8 cellular contexts compared by ENCODE assay signal in genomic region chr22:31488346-31488883, GRCh38. TPM values are rescaled to one million over a fixed set of nuclear protein-coding genes. Genes with fewer than 3 reads are reported as not detected.
A peak's percentile ranks its signal among the peaks of the same experiment; 100 is the strongest.
DNase-seq lines count a peak whose midpoint lies in the region; FAIRE-seq and TF ChIP-seq lines count a peak whose summit lies in the region.

No MANE protein-coding gene starts in this region.

- no peak for TF ChIP-seq CTCF in kidney (IDR thresholded peaks at IDR 0.05; ENCODE audit: borderline replicate concordance, extremely low read depth, insufficient read depth)

- peaks cover 5 to 8% of the 10 kb centered on the region in 2 donors for H3K36me3 ChIP-seq in kidney (ENCODE audit: control insufficient read depth in 1 of 2, insufficient read depth in 2 of 2, low read length in 2 of 2)
- peaks cover 5% of the 10 kb centered on the region for H3K36me3 ChIP-seq in thymus (ENCODE audit: control insufficient read depth, insufficient read depth)

- H3K27ac ChIP-seq in kidney (ENCODE audit: low read depth in 2 of 2, low read length in 2 of 2) (peak overlapping the region in 1 of 2 donors; percentile 86), thymus (ENCODE audit: low read depth) (no peak overlapping the region)

- H3K27ac Mint-ChIP-seq in activated T-cell treated with anti-CD3 and anti-CD28 coated beads, Interleukin-2, amount 50 U/mL, for 24 hours, result peak overlapping the region; percentile 89
- peak overlapping the region; percentile 80 for H3K27ac Mint-ChIP-seq in activated T-helper 1 cell treated with anti-CD3 and anti-CD28 coated beads, Interleukin-12 subunit alpha, Interleukin-12 subunit beta, Interleukin-2, Interleukin-4 antibody, amounts not matched to agents 30 ng/mL and 10 ng/mL and 1 ng/mL, durations not matched to agents 14 hours and 24 hours and 36 hours

- H3K27me3 ChIP-seq in thymus (ENCODE audit: control insufficient read depth, insufficient read depth), result no peaks in the 10 kb centered on the region

- H3K9me3 ChIP-seq in kidney (ENCODE audit: control insufficient read depth in 1 of 2, low read length in 2 of 2) (no peaks in the 10 kb centered on the region), thymus (ENCODE audit: control insufficient read depth) (no peaks in the 10 kb centered on the region)

- no peaks in the 10 kb centered on the region for H3K27me3 Mint-ChIP-seq in activated T-cell treated with anti-CD3 and anti-CD28 coated beads, Interleukin-2, amount 50 U/mL, for 24 hours
- H3K27me3 Mint-ChIP-seq in activated T-helper 1 cell treated with anti-CD3 and anti-CD28 coated beads, Interleukin-12 subunit alpha, Interleukin-12 subunit beta, Interleukin-2, Interleukin-4 antibody, amounts not matched to agents 30 ng/mL and 10 ng/mL and 1 ng/mL, durations not matched to agents 14 hours and 24 hours and 36 hours (ENCODE audit: insufficient read depth), result no peaks in the 10 kb centered on the region

- 86% methylated on average over 6 of the region's 6 CpGs for WGBS in thymus

- DNase-seq in activated T-cell treated with anti-CD3 and anti-CD28 coated beads, Interleukin-2, amount 50 U/mL, for 24 hours, result no peak
- DNase-seq in activated T-cell treated with anti-CD3 and anti-CD28 coated beads for 4 hours (no peak), kidney (no peak), NCI-H146 (lab: John Stamatoyannopoulos, UW) (no peak), SKM-1 treated with dmso at 0.1 percent for 144 hours (lab: John Stamatoyannopoulos, UW; ENCODE audit: unreplicated experiment) (no peak), NCI-H510A treated with DMSO at 0.1 percent for 48 hours (lab: John Stamatoyannopoulos, UW) (no peak)
- no peak for DNase-seq in activated T-helper 1 cell treated with anti-CD3 and anti-CD28 coated beads, Interleukin-12 subunit alpha, Interleukin-12 subunit beta, Interleukin-2, Interleukin-4 antibody, amounts not matched to agents 30 ng/mL and 10 ng/mL and 1 ng/mL, durations not matched to agents 14 hours and 24 hours and 36 hours (ENCODE audit: low spot score)

- peak overlapping the region; percentile 73 to 85 for H3K4me3 ChIP-seq in kidney (ENCODE audit: low read length in 2 of 2)
- H3K4me3 ChIP-seq in thymus (ENCODE audit: low read length), result peak overlapping the region; percentile 56

- peak overlapping the region; percentile 88 for H3K4me3 Mint-ChIP-seq in activated T-cell treated with anti-CD3 and anti-CD28 coated beads, Interleukin-2, amount 50 U/mL, for 24 hours
- peak overlapping the region; percentile 91 for H3K4me3 Mint-ChIP-seq in activated T-helper 1 cell treated with anti-CD3 and anti-CD28 coated beads, Interleukin-12 subunit alpha, Interleukin-12 subunit beta, Interleukin-2, Interleukin-4 antibody, amounts not matched to agents 30 ng/mL and 10 ng/mL and 1 ng/mL, durations not matched to agents 14 hours and 24 hours and 36 hours

- H3K36me3 Mint-ChIP-seq in activated T-cell treated with anti-CD3 and anti-CD28 coated beads, Interleukin-2, amount 50 U/mL, for 24 hours (ENCODE audit: low read depth), result peaks cover 74% of the 10 kb centered on the region
- peaks cover 46% of the 10 kb centered on the region for H3K36me3 Mint-ChIP-seq in activated T-helper 1 cell treated with anti-CD3 and anti-CD28 coated beads, Interleukin-12 subunit alpha, Interleukin-12 subunit beta, Interleukin-2, Interleukin-4 antibody, amounts not matched to agents 30 ng/mL and 10 ng/mL and 1 ng/mL, durations not matched to agents 14 hours and 24 hours and 36 hours (ENCODE audit: low read depth)

- H3K9me3 Mint-ChIP-seq in activated T-cell treated with anti-CD3 and anti-CD28 coated beads, Interleukin-2, amount 50 U/mL, for 24 hours, result no peaks in the 10 kb centered on the region
- no peaks in the 10 kb centered on the region for H3K9me3 Mint-ChIP-seq in activated T-helper 1 cell treated with anti-CD3 and anti-CD28 coated beads, Interleukin-12 subunit alpha, Interleukin-12 subunit beta, Interleukin-2, Interleukin-4 antibody, amounts not matched to agents 30 ng/mL and 10 ng/mL and 1 ng/mL, durations not matched to agents 14 hours and 24 hours and 36 hours

- H3K9ac ChIP-seq in kidney (ENCODE audit: low read length in 2 of 2), result peak overlapping the region; percentile 34 to 85

- intact Hi-C loops in activated T-helper 1 cell treated with anti-CD3 and anti-CD28 coated beads, Interleukin-12 subunit alpha, Interleukin-12 subunit beta, Interleukin-2, Interleukin-4 antibody, amounts not matched to agents 30 ng/mL and 10 ng/mL and 1 ng/mL, durations not matched to agents 14 hours and 24 hours and 36 hours (cut with micrococcal nuclease), result loop anchor here (1.0 to 5.0 kb wide), 5 partner anchors 8 to 142 kb away; partner anchors contain the start of genes PATZ1 and SFI1
- intact Hi-C loops in kidney (cut with DNase I), result no loop called here

- no peak for FAIRE-seq in kidney (lab: Jason Lieb, UNC)

- H3K4me1 Mint-ChIP-seq in activated T-cell treated with anti-CD3 and anti-CD28 coated beads, Interleukin-2, amount 50 U/mL, for 24 hours (ENCODE audit: low read depth), result peaks cover 62% of the 10 kb centered on the region
- H3K4me1 Mint-ChIP-seq in activated T-helper 1 cell treated with anti-CD3 and anti-CD28 coated beads, Interleukin-12 subunit alpha, Interleukin-12 subunit beta, Interleukin-2, Interleukin-4 antibody, amounts not matched to agents 30 ng/mL and 10 ng/mL and 1 ng/mL, durations not matched to agents 14 hours and 24 hours and 36 hours (ENCODE audit: low read depth), result peaks cover 66% of the 10 kb centered on the region

- H3K4me1 ChIP-seq in kidney (ENCODE audit: control insufficient read depth in 1 of 2, insufficient read depth in 1 of 2, low read depth in 1 of 2, low read length in 2 of 2), result peaks cover 9 to 13% of the 10 kb centered on the region in 2 donors
- peaks cover 9% of the 10 kb centered on the region for H3K4me1 ChIP-seq in thymus (ENCODE audit: control insufficient read depth, insufficient read depth, low read length)

RNA-seq across cellular contexts. Expression of gene EIF4ENIF1, which starts 1.2 kb away (rescaled TPM):
- 101 and 105 TPM in 2 replicates for total RNA-seq in activated T-helper 1 cell treated with anti-CD3 and anti-CD28 coated beads, Interleukin-12 subunit alpha, Interleukin-12 subunit beta, Interleukin-2, Interleukin-4 antibody, amounts not matched to agents 30 ng/mL and 10 ng/mL and 1 ng/mL, durations not matched to agents 14 hours and 24 hours and 36 hours
- 39.1 TPM for total RNA-seq in kidney
- 13.8 TPM for polyA plus RNA-seq in kidney (ENCODE audit: insufficient read depth, low read depth, low replicate concordance)
- 12.1 TPM for polyA plus RNA-seq in thymus

RNA-seq across cellular contexts. Expression of gene SFI1, which starts 7.9 kb away (rescaled TPM):
- 406 and 416 TPM in 2 replicates for total RNA-seq in activated T-helper 1 cell treated with anti-CD3 and anti-CD28 coated beads, Interleukin-12 subunit alpha, Interleukin-12 subunit beta, Interleukin-2, Interleukin-4 antibody, amounts not matched to agents 30 ng/mL and 10 ng/mL and 1 ng/mL, durations not matched to agents 14 hours and 24 hours and 36 hours
- total RNA-seq in kidney, result 48.2 TPM
- polyA plus RNA-seq in kidney (ENCODE audit: insufficient read depth, low read depth, low replicate concordance), result 11.4 TPM
- polyA plus RNA-seq in thymus, result 116 TPM
